In the genomic region with DNA sequence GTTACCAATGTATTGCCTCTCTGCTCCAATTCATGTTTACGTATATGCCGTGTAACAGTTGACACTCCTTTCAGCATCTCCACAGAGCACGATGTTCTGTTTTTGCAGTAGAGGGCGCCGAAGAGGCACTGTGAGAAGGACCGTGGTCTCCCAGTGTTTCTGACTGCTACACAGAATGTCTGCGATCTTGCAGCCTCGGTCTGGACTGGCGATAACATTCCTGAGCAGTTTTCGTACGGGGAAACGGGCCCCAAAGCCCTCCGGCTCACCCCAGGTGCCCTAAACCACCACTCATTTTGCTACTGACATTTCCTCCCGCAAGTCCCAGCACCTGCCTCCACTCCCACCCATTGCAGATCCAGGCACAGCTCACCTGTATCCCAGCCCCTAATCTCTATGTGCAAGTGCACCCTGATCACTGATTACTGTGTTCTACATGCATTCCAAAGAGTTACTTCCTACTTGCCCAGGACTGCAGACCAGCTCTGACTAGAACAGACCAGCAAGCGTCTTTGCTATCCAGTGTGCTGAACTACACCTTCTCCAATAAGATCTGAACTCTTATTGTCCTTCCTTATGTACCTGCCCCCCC, we compare ENCODE assay signal across 8 cellular contexts. TPM values are rescaled to one million over a fixed set of nuclear protein-coding genes. Genes with fewer than 3 reads are reported as not detected.
DNase-seq lines count a peak whose midpoint lies in the region; ATAC-seq, FAIRE-seq and TF ChIP-seq lines count a peak whose summit lies in the region.

No MANE protein-coding gene starts in this region.

- RAD21 ChIA-PET in GM12878 (lab: Charles Lee; ENCODE audit: unreplicated experiment): interaction anchor here (0.7 kb wide), 1 partner anchor 76 kb away, joined by 3 read pairs; no protein-coding TSS in a partner anchor

- H3K27me3 ChIP-seq in GM12878 (replicated peaks in 1 of 2; ENCODE audit: control insufficient read depth in 2 of 2, insufficient read depth in 2 of 2, low read length in 1 of 2) (no peaks in the 10 kb centered on the region; a peak in 1 of 4 replicates), spleen (replicated peaks in 1 of 7) (peaks cover 0 to 11% (median 0%) of the 10 kb centered on the region in 7 donors)

- CTCF ChIA-PET in GM12878 (lab: Yijun Ruan, JAX): interaction anchor here (0.6 to 3.3 kb wide), 7 partner anchors 15 to 241 kb away, joined by 3 to 21 read pairs (median 4); no protein-coding TSS in a partner anchor

- WGBS in GM12878 (ENCODE audit: insufficient coverage, insufficient replicate concordance, low lambda C conversion rate, missing lambda C conversion rate): 5% methylated on average over 15 of the region's 15 CpGs
- 11 to 19% (median 12%) methylated on average over 15 of the region's 15 CpGs for WGBS in spleen, 5 donors

- peak overlapping the region; percentile 27; the same call in 1 of the 2 replicates for H3K4me2 ChIP-seq in GM12878 (ENCODE audit: control insufficient read depth, insufficient read depth)

- TF ChIP-seq POLR2A in GM12878 (IDR thresholded peaks at IDR 0.05; ENCODE audit: low read depth, low read length): no peak
- TF ChIP-seq POLR2A in spleen (IDR thresholded peaks at IDR 0.05): no peak

- FAIRE-seq in G401.6 (lab: Jason Lieb, UNC) (peak; percentile 17), GM12878 (lab: Jason Lieb, UNC) (peak; percentile 92)

- no peaks in the 10 kb centered on the region for H3K9me3 ChIP-seq in GM12878 (replicated peaks; ENCODE audit: control insufficient read depth, insufficient read depth, low read length)
- H3K9me3 ChIP-seq in iPS-18c (ENCODE audit: control insufficient read depth, insufficient read depth, low read length): no peaks in the 10 kb centered on the region
- peaks cover 0 to 11% (median 0%) of the 10 kb centered on the region in 8 donors for H3K9me3 ChIP-seq in spleen

- peaks cover 3% of the 10 kb centered on the region; the same call in 1 of the 2 replicates for H3K4me1 ChIP-seq in GM12878 (ENCODE audit: control insufficient read depth, insufficient read depth, low read length)
- peaks cover 0 to 9% (median 8%) of the 10 kb centered on the region in 6 donors for H3K4me1 ChIP-seq in spleen

- no peaks in the 10 kb centered on the region for H3K36me3 ChIP-seq in GM12878 (ENCODE audit: control insufficient read depth in 2 of 2, insufficient read depth in 2 of 2, low read length in 1 of 2)
- H3K36me3 ChIP-seq in spleen: no peaks in the 10 kb centered on the region

- peak; percentile 45 for TF ChIP-seq RAD21 in Ishikawa (IDR thresholded peaks at IDR 0.05; ENCODE audit: low read depth)
- peak; percentile 73 for TF ChIP-seq RAD21 in GM12878 (IDR thresholded peaks at IDR 0.05; ENCODE audit: insufficient read depth, low read depth, low read length)

- no peaks in the 10 kb centered on the region for H4K20me1 ChIP-seq in GM12878 (ENCODE audit: control insufficient read depth, insufficient read depth)

- H3K27ac ChIP-seq in GM12878 (ENCODE audit: control insufficient read depth, insufficient read depth): no peak overlapping the region
- no peak overlapping the region for H3K27ac ChIP-seq in spleen

- DNase-seq in T-helper 2 cell (peak in 4 of 5 experiments; percentile 13 to 69 (median 20)), GM12878 (ENCODE audit: low read depth, low spot score) (no peak), spleen (peak; percentile 76), NOMO-1 (lab: John Stamatoyannopoulos, UW; ENCODE audit: unreplicated experiment in 2 of 2) (no peak)

- POLR2A ChIA-PET in GM12878 (lab: Charles Lee): interaction anchor here (0.6 kb wide), 1 partner anchor 14 kb away, joined by 4 read pairs; no protein-coding TSS in a partner anchor

- in situ Hi-C loops in GM12878 (cut with MboI): no loop called here

- H2AFZ ChIP-seq in GM12878 (ENCODE audit: control insufficient read depth, low read depth, low read length): peak overlapping the region; percentile 64

- H3K9ac ChIP-seq in GM12878 (ENCODE audit: control insufficient read depth, insufficient read depth, low read length): no peak overlapping the region

- TF ChIP-seq EP300 in Ishikawa (IDR thresholded peaks at IDR 0.05; ENCODE audit: borderline replicate concordance) (no peak), GM12878 (IDR thresholded peaks at IDR 0.05; ENCODE audit: borderline replicate concordance in 1 of 2, control insufficient read depth in 1 of 2, low read depth in 2 of 2, low read length in 2 of 2) (no peak)

- BruUV-seq in GM12878 (replicated peaks; lab: Mats Ljungman, UMichigan): no TSS peak

- H3K79me2 ChIP-seq in GM12878 (ENCODE audit: control insufficient read depth, insufficient read depth, low read length): no peaks in the 10 kb centered on the region

- ATAC-seq in GM21529 (IDR thresholded peaks at IDR 0.05; ENCODE audit: unreplicated experiment) (peak; percentile 93), GM12878 (peak; percentile 98)

- H3K4me3 ChIP-seq in GM12878 (no peak overlapping the region), iPS-18c (ENCODE audit: insufficient read depth, low read depth, low read length) (peak overlapping the region; percentile 22; the same call in 1 of the 2 replicates), spleen (peak overlapping the region in 1 of 8 donors; percentile 42)

- SMC1A ChIA-PET in GM12878 (lab: Charles Lee; ENCODE audit: uncharacterized antibody, unreplicated experiment): interaction anchor here (1.0 kb wide), 1 partner anchor 76 kb away, joined by 3 read pairs; no protein-coding TSS in a partner anchor

- peak; percentile 72 to 77 (median 73) for TF ChIP-seq CTCF in GM12878 (IDR thresholded peaks at IDR 0.05 in 2 of 3, conservative IDR thresholded peaks at IDR 0.05 in 1 of 3; ENCODE audit: control insufficient read depth in 2 of 3, extremely low read depth in 1 of 3, insufficient read depth in 1 of 3, low read depth in 3 of 3, low read length in 3 of 3)
- TF ChIP-seq CTCF in spleen (IDR thresholded peaks at IDR 0.05 in 8 of 11, conservative IDR thresholded peaks at IDR 0.05 in 3 of 11): peak in 9 of 11 experiments; percentile 17 to 68 (median 50)

- intact Hi-C loops in GM12878 (cut with micrococcal nuclease; ENCODE audit: unreplicated experiment) (no loop called here), spleen (cut with DNase I; ENCODE audit: low total_unique reads) (no loop called here)

TF ChIP-seq in Ishikawa, 13 proteins besides CTCF, POLR2A, EP300 and RAD21 (continues in another document):
- TF ChIP-seq FOXM1 (IDR thresholded peaks at IDR 0.05; ENCODE audit: borderline replicate concordance, low read depth): no peak

TF ChIP-seq in GM12878, 131 proteins besides CTCF, POLR2A, EP300 and RAD21:
- TF ChIP-seq, protein P1, sequence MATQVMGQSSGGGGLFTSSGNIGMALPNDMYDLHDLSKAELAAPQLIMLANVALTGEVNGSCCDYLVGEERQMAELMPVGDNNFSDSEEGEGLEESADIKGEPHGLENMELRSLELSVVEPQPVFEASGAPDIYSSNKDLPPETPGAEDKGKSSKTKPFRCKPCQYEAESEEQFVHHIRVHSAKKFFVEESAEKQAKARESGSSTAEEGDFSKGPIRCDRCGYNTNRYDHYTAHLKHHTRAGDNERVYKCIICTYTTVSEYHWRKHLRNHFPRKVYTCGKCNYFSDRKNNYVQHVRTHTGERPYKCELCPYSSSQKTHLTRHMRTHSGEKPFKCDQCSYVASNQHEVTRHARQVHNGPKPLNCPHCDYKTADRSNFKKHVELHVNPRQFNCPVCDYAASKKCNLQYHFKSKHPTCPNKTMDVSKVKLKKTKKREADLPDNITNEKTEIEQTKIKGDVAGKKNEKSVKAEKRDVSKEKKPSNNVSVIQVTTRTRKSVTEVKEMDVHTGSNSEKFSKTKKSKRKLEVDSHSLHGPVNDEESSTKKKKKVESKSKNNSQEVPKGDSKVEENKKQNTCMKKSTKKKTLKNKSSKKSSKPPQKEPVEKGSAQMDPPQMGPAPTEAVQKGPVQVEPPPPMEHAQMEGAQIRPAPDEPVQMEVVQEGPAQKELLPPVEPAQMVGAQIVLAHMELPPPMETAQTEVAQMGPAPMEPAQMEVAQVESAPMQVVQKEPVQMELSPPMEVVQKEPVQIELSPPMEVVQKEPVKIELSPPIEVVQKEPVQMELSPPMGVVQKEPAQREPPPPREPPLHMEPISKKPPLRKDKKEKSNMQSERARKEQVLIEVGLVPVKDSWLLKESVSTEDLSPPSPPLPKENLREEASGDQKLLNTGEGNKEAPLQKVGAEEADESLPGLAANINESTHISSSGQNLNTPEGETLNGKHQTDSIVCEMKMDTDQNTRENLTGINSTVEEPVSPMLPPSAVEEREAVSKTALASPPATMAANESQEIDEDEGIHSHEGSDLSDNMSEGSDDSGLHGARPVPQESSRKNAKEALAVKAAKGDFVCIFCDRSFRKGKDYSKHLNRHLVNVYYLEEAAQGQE (IDR thresholded peaks at IDR 0.05; ENCODE audit: low read depth, low read length): peak; percentile 58; the same call in 1 of the 2 replicates
- peak; percentile 46; the same call in 1 of the 2 replicates for TF ChIP-seq SMC3 (IDR thresholded peaks at IDR 0.05; ENCODE audit: borderline replicate concordance, low read length)
- no peak for TF ChIP-seq NR2F1 (conservative IDR thresholded peaks at IDR 0.05)

RNA-seq across cellular contexts. Expression of a gene that starts 12.4 kb away (rescaled TPM):
- 44.7 and 47.7 TPM in 2 replicates for total RNA-seq in GM12878 (2013; cell fraction: nucleolus; rRNA removed)
- total RNA-seq in GM12878 (2014; rRNA removed) (13.1 and 13.7 TPM in 2 replicates), GM12878 (2014; rRNA removed; fragmentation: Illumina TruSeq; extraction: Trizol) (8.1 and 9.3 TPM in 2 replicates), GM12878 (2021) (14.0 and 15.5 TPM in 2 replicates), spleen (10 to 100 TPM; 12.9 to 18.5 (median 15.5) TPM)
- polyA plus RNA-seq in GM12878 (2011; ENCODE audit: low read depth): 4.2 TPM
- polyA plus RNA-seq in GM12878 (2011; rRNA removed) (16.5 and 19.2 TPM in 2 replicates), GM12878 (2014; fragmentation: Illumina TruSeq; extraction: Trizol) (11.9 and 18.9 TPM in 2 replicates), GM12878 (2014; fragmentation: Nextera tagmentation; extraction: Ambion mirVana) (10 to 100 TPM in 1 of 2 experiments, 1 to 10 TPM in 1; 8.8 to 10.0 TPM), GM12878 (2014; rRNA removed) (12.6 TPM in 2 replicates), GM12878 (2016; fragmentation: Nextera tagmentation; extraction: Ambion mirVana) (10 to 100 TPM; 13.8 to 15.8 TPM), spleen (1 to 10 TPM; 3.8 to 5.4 (median 5.3) TPM)
- polyA plus RNA-seq in GM12878 (2011; cell fraction: cytosol; rRNA removed): 8.7 and 10.0 TPM in 2 replicates
- polyA plus RNA-seq in GM12878 (2011; cell fraction: nucleus; rRNA removed): 21.7 and 24.2 TPM in 2 replicates
- 7.3 and 8.8 TPM in 2 replicates for polyA plus RNA-seq in GM12878 (2012)
- polyA minus RNA-seq in GM12878 (2011; rRNA and poly(A)+ RNA removed): 44.3 and 52.4 TPM in 2 replicates
- 10.4 and 11.6 TPM in 2 replicates for polyA minus RNA-seq in GM12878 (2011; cell fraction: cytosol; rRNA and poly(A)+ RNA removed)
- 33.5 and 40.8 TPM in 2 replicates for polyA minus RNA-seq in GM12878 (2011; cell fraction: nucleus; rRNA and poly(A)+ RNA removed)

Comparison
In these comparisons a context has a peak if more than half of its experiments do, and no peak if none do; other contexts are left out.
1. DNase-seq: peak in T-helper 2 cell (4 of 5) and spleen (single experiment); none in GM12878 (single experiment) and NOMO-1 (0 of 2).